In genomic region chr17:3035968-3036280, GRCh38 we compare ENCODE assay signal across 27 cellular contexts. TPM values are rescaled to one million over a fixed set of nuclear protein-coding genes. Genes with fewer than 3 reads are reported as not detected.
A peak's percentile ranks its signal among the peaks of the same experiment; 100 is the strongest.
DNase-seq lines count a peak whose midpoint lies in the region; ATAC-seq, FAIRE-seq and TF ChIP-seq lines count a peak whose summit lies in the region.
"Had no signal": no experiment of that assay in that cellular context is flagged by ENCODE, and none has a peak within 500 bp of the region (broad histone marks: within the 10 kb centered on the region; RNA-seq: fewer than 3 reads in every experiment).

No MANE protein-coding gene starts in this region.

- peak; percentile 96 for FAIRE-seq in bronchial epithelial cell (lab: Jason Lieb, UNC)
- FAIRE-seq: A204.1, G401.6, GM12878, H1 had no signal

- POLR2A ChIA-PET in RWPE1 (lab: Yijun Ruan, JAX; ENCODE audit: low non-redundant PET) = no interaction called here

- H3K27ac ChIP-seq in RWPE1 = no peak overlapping the region
- H3K27ac ChIP-seq: SK-N-MC had no signal

- H3K9me3 Mint-ChIP-seq in natural killer cell (no peaks in the 10 kb centered on the region), neural crest cell (no peaks in the 10 kb centered on the region)
- no peaks in the 10 kb centered on the region for H3K9me3 Mint-ChIP-seq in natural killer cell treated with Interleukin-12 subunit alpha and Interleukin-12 subunit beta and Interleukin-15 and Interleukin-18, amount 100 ng/mL, for 72 hours
- H3K9me3 Mint-ChIP-seq in activated T-helper 1 cell treated with anti-CD3 and anti-CD28 coated beads, Interleukin-12 subunit alpha, Interleukin-12 subunit beta, Interleukin-2, Interleukin-4 antibody, amounts not matched to agents 30 ng/mL and 10 ng/mL and 1 ng/mL, durations not matched to agents 14 hours and 24 hours and 36 hours = no peaks in the 10 kb centered on the region

- H3K4me3 ChIP-seq in bronchial epithelial cell (ENCODE audit: low read depth, low read length) = no peak overlapping the region
- H3K4me3 ChIP-seq: GM12878, SK-N-MC had no signal

- DNase-seq in natural killer cell = no peak
- no peak for DNase-seq in natural killer cell treated with Interleukin-12 subunit alpha and Interleukin-12 subunit beta and Interleukin-15 and Interleukin-18, amount 100 ng/mL, for 72 hours (ENCODE audit: low spot score)
- no peak for DNase-seq in bronchial epithelial cell (ENCODE audit: low read depth)
- DNase-seq in neural crest cell (ENCODE audit: low read depth, low spot score) = no peak
- DNase-seq in activated T-helper 1 cell treated with anti-CD3 and anti-CD28 coated beads, Interleukin-12 subunit alpha, Interleukin-12 subunit beta, Interleukin-2, Interleukin-4 antibody, amounts not matched to agents 30 ng/mL and 10 ng/mL and 1 ng/mL, durations not matched to agents 14 hours and 24 hours and 36 hours (ENCODE audit: low spot score) = no peak
- no peak for DNase-seq in RWPE1 (ENCODE audit: low spot score)
- DNase-seq: C1 segment of cervical spinal cord; CD4-positive, alpha-beta memory T cell; COR-L47; DMS53; HCEC 1CT; KG1; NCI-H1048; NCI-H1417; NCI-H1694; NCI-H2029 treated with DMSO at 0.1 percent for 48 hours; NCI-H446 treated with DMSO at 0.1 percent for 48 hours; NCI-H526 treated with DMSO at 0.1 percent for 48 hours; SHP77 treated with DMSO at 0.1 percent for 48 hours had no signal

- intact Hi-C loops in natural killer cell (cut with micrococcal nuclease) = no loop called here
- intact Hi-C loops in activated T-helper 1 cell treated with anti-CD3 and anti-CD28 coated beads, Interleukin-12 subunit alpha, Interleukin-12 subunit beta, Interleukin-2, Interleukin-4 antibody, amounts not matched to agents 30 ng/mL and 10 ng/mL and 1 ng/mL, durations not matched to agents 14 hours and 24 hours and 36 hours (cut with micrococcal nuclease) = no loop called here

- H3K36me3 ChIP-seq in bronchial epithelial cell (ENCODE audit: control insufficient read depth, insufficient read depth, low read length) = peaks cover under 1% of the 10 kb centered on the region

- H3K4me1 Mint-ChIP-seq in natural killer cell (peaks cover 15 to 35% of the 10 kb centered on the region in 2 donors), neural crest cell (no peaks in the 10 kb centered on the region)
- peaks cover 6 to 11% of the 10 kb centered on the region in 2 donors for H3K4me1 Mint-ChIP-seq in natural killer cell treated with Interleukin-12 subunit alpha and Interleukin-12 subunit beta and Interleukin-15 and Interleukin-18, amount 100 ng/mL, for 72 hours (ENCODE audit: low read depth in 2 of 2)
- H3K4me1 Mint-ChIP-seq in activated T-helper 1 cell treated with anti-CD3 and anti-CD28 coated beads, Interleukin-12 subunit alpha, Interleukin-12 subunit beta, Interleukin-2, Interleukin-4 antibody, amounts not matched to agents 30 ng/mL and 10 ng/mL and 1 ng/mL, durations not matched to agents 14 hours and 24 hours and 36 hours (ENCODE audit: low read depth) = no peaks in the 10 kb centered on the region

- H3K36me3 Mint-ChIP-seq in natural killer cell = no peaks in the 10 kb centered on the region
- no peaks in the 10 kb centered on the region for H3K36me3 Mint-ChIP-seq in natural killer cell treated with Interleukin-12 subunit alpha and Interleukin-12 subunit beta and Interleukin-15 and Interleukin-18, amount 100 ng/mL, for 72 hours
- H3K36me3 Mint-ChIP-seq in neural crest cell (ENCODE audit: low read depth) = no peaks in the 10 kb centered on the region
- no peaks in the 10 kb centered on the region for H3K36me3 Mint-ChIP-seq in activated T-helper 1 cell treated with anti-CD3 and anti-CD28 coated beads, Interleukin-12 subunit alpha, Interleukin-12 subunit beta, Interleukin-2, Interleukin-4 antibody, amounts not matched to agents 30 ng/mL and 10 ng/mL and 1 ng/mL, durations not matched to agents 14 hours and 24 hours and 36 hours (ENCODE audit: low read depth)

- TF ChIP-seq CTCF in natural killer cell (IDR thresholded peaks at IDR 0.05) (no peak), bronchial epithelial cell (IDR thresholded peaks at IDR 0.05; ENCODE audit: insufficient read depth, low read length, severe bottlenecking) (no peak), neural crest cell (conservative IDR thresholded peaks at IDR 0.05) (no peak), RWPE1 (conservative IDR thresholded peaks at IDR 0.05; ENCODE audit: low read depth) (no peak)

- H3K4me3 Mint-ChIP-seq in natural killer cell (peak overlapping the region; percentile 19), neural crest cell (no peak overlapping the region)
- H3K4me3 Mint-ChIP-seq in natural killer cell treated with Interleukin-12 subunit alpha and Interleukin-12 subunit beta and Interleukin-15 and Interleukin-18, amount 100 ng/mL, for 72 hours = no peak overlapping the region
- no peak overlapping the region for H3K4me3 Mint-ChIP-seq in activated T-helper 1 cell treated with anti-CD3 and anti-CD28 coated beads, Interleukin-12 subunit alpha, Interleukin-12 subunit beta, Interleukin-2, Interleukin-4 antibody, amounts not matched to agents 30 ng/mL and 10 ng/mL and 1 ng/mL, durations not matched to agents 14 hours and 24 hours and 36 hours
- H3K4me3 Mint-ChIP-seq: CD4-positive, alpha-beta memory T cell had no signal

- no peak for ATAC-seq in natural killer cell
- no peak for ATAC-seq in natural killer cell treated with Interleukin-12 subunit alpha and Interleukin-12 subunit beta and Interleukin-15 and Interleukin-18, amount 100 ng/mL, for 72 hours
- ATAC-seq in GM21381 (IDR thresholded peaks at IDR 0.05; ENCODE audit: unreplicated experiment) = no peak
- ATAC-seq: GM12878, Panc1 had no signal

- CTCF ChIA-PET in RWPE1 (lab: Yijun Ruan, JAX) = interaction anchor here (1.4 kb wide), 1 partner anchor 187 kb away, joined by 5 read pairs; no protein-coding TSS in a partner anchor

- H3K27me3 ChIP-seq in bronchial epithelial cell (ENCODE audit: control insufficient read depth, insufficient read depth, low read length) = no peaks in the 10 kb centered on the region

- no peaks in the 10 kb centered on the region for H3K27me3 Mint-ChIP-seq in natural killer cell (ENCODE audit: low read depth in 2 of 2)
- no peaks in the 10 kb centered on the region for H3K27me3 Mint-ChIP-seq in natural killer cell treated with Interleukin-12 subunit alpha and Interleukin-12 subunit beta and Interleukin-15 and Interleukin-18, amount 100 ng/mL, for 72 hours
- H3K27me3 Mint-ChIP-seq in neural crest cell (ENCODE audit: low read depth) = peaks cover 16% of the 10 kb centered on the region
- H3K27me3 Mint-ChIP-seq in activated T-helper 1 cell treated with anti-CD3 and anti-CD28 coated beads, Interleukin-12 subunit alpha, Interleukin-12 subunit beta, Interleukin-2, Interleukin-4 antibody, amounts not matched to agents 30 ng/mL and 10 ng/mL and 1 ng/mL, durations not matched to agents 14 hours and 24 hours and 36 hours (ENCODE audit: insufficient read depth) = no peaks in the 10 kb centered on the region

- H3K27ac Mint-ChIP-seq in natural killer cell = peak overlapping the region; percentile 24 to 50
- H3K27ac Mint-ChIP-seq in natural killer cell treated with Interleukin-12 subunit alpha and Interleukin-12 subunit beta and Interleukin-15 and Interleukin-18, amount 100 ng/mL, for 72 hours = no peak overlapping the region
- H3K27ac Mint-ChIP-seq in neural crest cell (ENCODE audit: unreplicated experiment) = peak overlapping the region; percentile 68
- no peak overlapping the region for H3K27ac Mint-ChIP-seq in activated T-helper 1 cell treated with anti-CD3 and anti-CD28 coated beads, Interleukin-12 subunit alpha, Interleukin-12 subunit beta, Interleukin-2, Interleukin-4 antibody, amounts not matched to agents 30 ng/mL and 10 ng/mL and 1 ng/mL, durations not matched to agents 14 hours and 24 hours and 36 hours

RNA-seq across cellular contexts. Expression of gene OR1D5, which starts 27.5 kb away (rescaled TPM):
- total RNA-seq in natural killer cell = not detected
- not detected for total RNA-seq in natural killer cell treated with Interleukin-12 subunit alpha and Interleukin-12 subunit beta and Interleukin-15 and Interleukin-18, amount 100 ng/mL, for 72 hours
- total RNA-seq in bronchial epithelial cell = not detected in 2 replicates
- total RNA-seq in neural crest cell = not detected in 2 replicates
- total RNA-seq in activated T-helper 1 cell treated with anti-CD3 and anti-CD28 coated beads, Interleukin-12 subunit alpha, Interleukin-12 subunit beta, Interleukin-2, Interleukin-4 antibody, amounts not matched to agents 30 ng/mL and 10 ng/mL and 1 ng/mL, durations not matched to agents 14 hours and 24 hours and 36 hours = not detected in 2 replicates
- total RNA-seq: CD4-positive, alpha-beta memory T cell; Daoy; GM12878; H1 had no signal

Comparison
In these comparisons a context has a peak if more than half of its experiments do, and no peak if none do; other contexts are left out.
1. H3K27ac Mint-ChIP-seq: peak in natural killer cell (2 of 2) and neural crest cell (single experiment); none in natural killer cell treated with Interleukin-12 subunit alpha and Interleukin-12 subunit beta and Interleukin-15 and Interleukin-18, amount 100 ng/mL, for 72 hours (0 of 2) and activated T-helper 1 cell treated with anti-CD3 and anti-CD28 coated beads, Interleukin-12 subunit alpha, Interleukin-12 subunit beta, Interleukin-2, Interleukin-4 antibody, amounts not matched to agents 30 ng/mL and 10 ng/mL and 1 ng/mL, durations not matched to agents 14 hours and 24 hours and 36 hours (single experiment).